8 cellular contexts compared by ENCODE assay signal in the genomic region with DNA sequence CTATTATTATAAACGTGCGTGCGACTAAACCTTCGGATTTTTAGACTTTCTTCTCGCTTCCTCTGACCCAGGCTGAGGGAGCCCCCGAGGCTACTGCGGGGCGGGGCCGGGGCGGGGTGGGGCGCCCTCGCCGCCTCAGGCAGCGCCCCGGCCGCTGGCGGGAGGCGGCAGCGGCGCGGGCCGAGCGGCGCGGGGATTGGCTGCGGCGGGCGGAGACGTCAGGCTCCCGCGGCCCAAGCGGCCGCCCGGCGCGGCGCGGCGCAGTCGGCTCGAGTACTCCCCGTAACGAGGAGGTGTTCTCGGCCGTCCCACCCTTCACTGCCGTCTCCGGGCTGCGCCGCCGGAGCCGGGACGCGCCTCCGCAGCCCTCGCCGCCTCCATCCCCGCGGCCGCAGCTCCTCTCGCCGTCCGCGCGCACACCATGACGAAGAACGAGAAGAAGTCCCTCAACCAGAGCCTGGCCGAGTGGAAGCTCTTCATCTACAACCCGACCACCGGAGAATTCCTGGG. TPM values are rescaled to one million over a fixed set of nuclear protein-coding genes. Genes with fewer than 3 reads are reported as not detected.
DNase-seq lines count a peak whose midpoint lies in the region; ATAC-seq and TF ChIP-seq lines count a peak whose summit lies in the region.

A gene (plus strand): TSS at position 263 of the 510 bp plus-strand sequence. CDS start 159 bp downstream, at position 422.

- H3K36me3 Mint-ChIP-seq in activated CD4-positive, alpha-beta T cell treated with anti-CD3 and anti-CD28 coated beads, Interleukin-2, amount 10 ng/mL, durations not matched to agents 24 days and 14 days (ENCODE audit: low read depth) = peaks cover 33% of the 10 kb centered on the region

- H3K4me1 ChIP-seq in left lung = peaks cover 8 to 43% of the 10 kb centered on the region in 2 donors

- no peaks in the 10 kb centered on the region for H3K27me3 ChIP-seq in left lung

- H3K4me3 Mint-ChIP-seq in activated CD4-positive, alpha-beta T cell treated with anti-CD3 and anti-CD28 coated beads, Interleukin-2, amount 10 ng/mL, durations not matched to agents 24 days and 14 days = peak within 1 kb of the TSS; percentile 98

- intact Hi-C loops in activated CD4-positive, alpha-beta T cell treated with anti-CD3 and anti-CD28 coated beads, Interleukin-2, amount 10 ng/mL, durations not matched to agents 24 days and 14 days (cut with micrococcal nuclease) = loop anchor here (2.0 to 10.0 kb wide), 7 partner anchors 271 to 644 kb away; a partner anchor contains a TSS
- intact Hi-C loops in left lung (cut with DNase I) = loop anchor here in 1 of 2 donors (10.0 kb wide), 1 partner anchor 142 kb away; a partner anchor contains a TSS

- H3K36me3 ChIP-seq in left lung = no peaks in the 10 kb centered on the region

- DNase-seq in AG20443 (ENCODE audit: low spot score) (peak; percentile 96), NCI-H460 (ENCODE audit: extremely low read depth, low read depth) (peak; percentile 72), dedifferentiated amniotic fluid mesenchymal stem cell (ENCODE audit: extremely low spot score) (peak; percentile 68), left lung (peak; percentile 90 to 97)
- DNase-seq in activated CD4-positive, alpha-beta T cell treated with anti-CD3 and anti-CD28 coated beads, Interleukin-2, amount 10 ng/mL, durations not matched to agents 24 days and 14 days = peak; percentile 96
- DNase-seq in stimulated activated CD4-positive, alpha-beta T cell treated with anti-CD3 and anti-CD28 coated beads, Interleukin-2, amount 100 ng/mL, for 4 hours (ENCODE audit: low read depth) = peak; percentile 74

- no peaks in the 10 kb centered on the region for H3K9me3 ChIP-seq in left lung

- no peak for TF ChIP-seq CTCF in left lung (IDR thresholded peaks at IDR 0.05)

- H3K9me3 Mint-ChIP-seq in activated CD4-positive, alpha-beta T cell treated with anti-CD3 and anti-CD28 coated beads, Interleukin-2, amount 10 ng/mL, durations not matched to agents 24 days and 14 days = no peaks in the 10 kb centered on the region

- H3K4me3 ChIP-seq in left lung = peak within 1 kb of the TSS; percentile 84 to 92

- peak within 1 kb of the TSS; percentile 98 for H3K27ac Mint-ChIP-seq in activated CD4-positive, alpha-beta T cell treated with anti-CD3 and anti-CD28 coated beads, Interleukin-2, amount 10 ng/mL, durations not matched to agents 24 days and 14 days

- peak; percentile 76 for ATAC-seq in GM19025 (IDR thresholded peaks at IDR 0.05; ENCODE audit: low read depth, unreplicated experiment)
- ATAC-seq in HG03196 (IDR thresholded peaks at IDR 0.05; ENCODE audit: unreplicated experiment) = peak; percentile 78
- ATAC-seq in left lung = peak; percentile 87

- H3K27me3 Mint-ChIP-seq in activated CD4-positive, alpha-beta T cell treated with anti-CD3 and anti-CD28 coated beads, Interleukin-2, amount 10 ng/mL, durations not matched to agents 24 days and 14 days = peaks cover 1% of the 10 kb centered on the region

- H3K27ac ChIP-seq in left lung = peak within 1 kb of the TSS; percentile 99

- peaks cover 33% of the 10 kb centered on the region for H3K4me1 Mint-ChIP-seq in activated CD4-positive, alpha-beta T cell treated with anti-CD3 and anti-CD28 coated beads, Interleukin-2, amount 10 ng/mL, durations not matched to agents 24 days and 14 days

RNA-seq across cellular contexts. Expression of the gene that starts here (rescaled TPM):
- 260 and 269 TPM in 2 replicates for total RNA-seq in NCI-H460 (2014; rRNA removed; shearing (Covaris generic))
- polyA plus RNA-seq in NCI-H460 (2014; cell fraction: nucleus; rRNA removed) = 97.2 and 110 TPM in 2 replicates
- total RNA-seq in activated CD4-positive, alpha-beta T cell treated with anti-CD3 and anti-CD28 coated beads, Interleukin-2, amount 10 ng/mL, durations not matched to agents 24 days and 14 days = 223 and 224 TPM in 2 replicates
- 100 to 1,000 TPM; 166 to 262 TPM for total RNA-seq in left lung

Comparison
In these comparisons a context has a peak if more than half of its experiments do, and no peak if none do; other contexts are left out.
1. Peak in every context shown above with its lines: DNase-seq, ATAC-seq, H3K4me3 ChIP-seq and H3K27ac ChIP-seq.